In genomic region chr10:3310016-3310415, GRCh38 we compare ENCODE assay signal across 22 cellular contexts.
DNase-seq lines count a peak whose midpoint lies in the region; ATAC-seq lines count a peak whose summit lies in the region.
"Had no signal": no experiment of that assay in that cellular context is flagged by ENCODE, and none has a peak within 500 bp of the region (broad histone marks: within the 10 kb centered on the region; RNA-seq: fewer than 3 reads in every experiment).

No MANE protein-coding gene starts in this region.

- no peak overlapping the region for H3K27ac Mint-ChIP-seq in activated T-helper 1 cell treated with anti-CD3 and anti-CD28 coated beads, Interleukin-12 subunit alpha, Interleukin-12 subunit beta, Interleukin-2, Interleukin-4 antibody, amounts not matched to agents 30 ng/mL and 10 ng/mL and 1 ng/mL, durations not matched to agents 14 hours and 24 hours and 36 hours
- H3K27ac Mint-ChIP-seq: CD14-positive monocyte; CD4-positive, alpha-beta T cell; CD8-positive, alpha-beta memory T cell; GM23338; H9 had no signal

- DNase-seq in NCI-H1417 (lab: John Stamatoyannopoulos, UW), result peak in 2 of 3 experiments; percentile 3 to 19
- DNase-seq in NCI-H1417 treated with DMSO at 0.1 percent for 48 hours (lab: John Stamatoyannopoulos, UW), result no peak
- DNase-seq in NCI-H748 (lab: John Stamatoyannopoulos, UW; ENCODE audit: unreplicated experiment), result peak; percentile 17
- no peak for DNase-seq in NCI-H748 treated with DMSO at 0.1 percent for 48 hours (lab: John Stamatoyannopoulos, UW)
- DNase-seq in NCI-H69 (lab: John Stamatoyannopoulos, UW), result peak; percentile 27
- DNase-seq in putamen (ENCODE audit: low spot score), result peak; percentile 30
- DNase-seq in activated T-helper 1 cell treated with anti-CD3 and anti-CD28 coated beads, Interleukin-12 subunit alpha, Interleukin-12 subunit beta, Interleukin-2, Interleukin-4 antibody, amounts not matched to agents 30 ng/mL and 10 ng/mL and 1 ng/mL, durations not matched to agents 14 hours and 24 hours and 36 hours (ENCODE audit: low spot score), result no peak
- DNase-seq: 8988T; ACHN; AML-193; BE2C; CD4-positive, alpha-beta T cell; CD8-positive, alpha-beta memory T cell; DMS 273 treated with DMSO at 0.1 percent for 48 hours; DMS79; GF-D8; H9 had no signal

- ATAC-seq in HG02840 (IDR thresholded peaks at IDR 0.05; ENCODE audit: low FRiP score, unreplicated experiment), result no peak
- ATAC-seq: A549, GM23338, HCT116 had no signal

- H3K27me3 Mint-ChIP-seq in activated T-helper 1 cell treated with anti-CD3 and anti-CD28 coated beads, Interleukin-12 subunit alpha, Interleukin-12 subunit beta, Interleukin-2, Interleukin-4 antibody, amounts not matched to agents 30 ng/mL and 10 ng/mL and 1 ng/mL, durations not matched to agents 14 hours and 24 hours and 36 hours (ENCODE audit: insufficient read depth), result peaks cover 37% of the 10 kb centered on the region

- H3K4me1 Mint-ChIP-seq in activated T-helper 1 cell treated with anti-CD3 and anti-CD28 coated beads, Interleukin-12 subunit alpha, Interleukin-12 subunit beta, Interleukin-2, Interleukin-4 antibody, amounts not matched to agents 30 ng/mL and 10 ng/mL and 1 ng/mL, durations not matched to agents 14 hours and 24 hours and 36 hours (ENCODE audit: low read depth), result no peaks in the 10 kb centered on the region
- H3K4me1 Mint-ChIP-seq: CD14-positive monocyte; CD8-positive, alpha-beta memory T cell had no signal

- H3K9me3 Mint-ChIP-seq in activated T-helper 1 cell treated with anti-CD3 and anti-CD28 coated beads, Interleukin-12 subunit alpha, Interleukin-12 subunit beta, Interleukin-2, Interleukin-4 antibody, amounts not matched to agents 30 ng/mL and 10 ng/mL and 1 ng/mL, durations not matched to agents 14 hours and 24 hours and 36 hours, result no peaks in the 10 kb centered on the region
- H3K9me3 Mint-ChIP-seq: CD4-positive, alpha-beta T cell; H9 had no signal

- H3K4me3 Mint-ChIP-seq in activated T-helper 1 cell treated with anti-CD3 and anti-CD28 coated beads, Interleukin-12 subunit alpha, Interleukin-12 subunit beta, Interleukin-2, Interleukin-4 antibody, amounts not matched to agents 30 ng/mL and 10 ng/mL and 1 ng/mL, durations not matched to agents 14 hours and 24 hours and 36 hours, result no peak overlapping the region
- H3K4me3 Mint-ChIP-seq: CD14-positive monocyte; CD4-positive, alpha-beta T cell; CD8-positive, alpha-beta memory T cell; GM23338; H9 had no signal

- H3K36me3 Mint-ChIP-seq in activated T-helper 1 cell treated with anti-CD3 and anti-CD28 coated beads, Interleukin-12 subunit alpha, Interleukin-12 subunit beta, Interleukin-2, Interleukin-4 antibody, amounts not matched to agents 30 ng/mL and 10 ng/mL and 1 ng/mL, durations not matched to agents 14 hours and 24 hours and 36 hours (ENCODE audit: low read depth), result no peaks in the 10 kb centered on the region
- H3K36me3 Mint-ChIP-seq: CD14-positive monocyte had no signal

- intact Hi-C loops in activated T-helper 1 cell treated with anti-CD3 and anti-CD28 coated beads, Interleukin-12 subunit alpha, Interleukin-12 subunit beta, Interleukin-2, Interleukin-4 antibody, amounts not matched to agents 30 ng/mL and 10 ng/mL and 1 ng/mL, durations not matched to agents 14 hours and 24 hours and 36 hours (cut with micrococcal nuclease), result no loop called here

Comparison
In these comparisons a context has a peak if more than half of its experiments do, and no peak if none do; other contexts are left out.
1. DNase-seq: peak in NCI-H1417 (2 of 3), NCI-H748 (single experiment), NCI-H69 (single experiment) and putamen (single experiment); none in NCI-H1417 treated with DMSO at 0.1 percent for 48 hours (single experiment), NCI-H748 treated with DMSO at 0.1 percent for 48 hours (single experiment) and activated T-helper 1 cell treated with anti-CD3 and anti-CD28 coated beads, Interleukin-12 subunit alpha, Interleukin-12 subunit beta, Interleukin-2, Interleukin-4 antibody, amounts not matched to agents 30 ng/mL and 10 ng/mL and 1 ng/mL, durations not matched to agents 14 hours and 24 hours and 36 hours (single experiment).